Comparison of ENCODE assay signal across 17 cellular contexts in the genomic region with DNA sequence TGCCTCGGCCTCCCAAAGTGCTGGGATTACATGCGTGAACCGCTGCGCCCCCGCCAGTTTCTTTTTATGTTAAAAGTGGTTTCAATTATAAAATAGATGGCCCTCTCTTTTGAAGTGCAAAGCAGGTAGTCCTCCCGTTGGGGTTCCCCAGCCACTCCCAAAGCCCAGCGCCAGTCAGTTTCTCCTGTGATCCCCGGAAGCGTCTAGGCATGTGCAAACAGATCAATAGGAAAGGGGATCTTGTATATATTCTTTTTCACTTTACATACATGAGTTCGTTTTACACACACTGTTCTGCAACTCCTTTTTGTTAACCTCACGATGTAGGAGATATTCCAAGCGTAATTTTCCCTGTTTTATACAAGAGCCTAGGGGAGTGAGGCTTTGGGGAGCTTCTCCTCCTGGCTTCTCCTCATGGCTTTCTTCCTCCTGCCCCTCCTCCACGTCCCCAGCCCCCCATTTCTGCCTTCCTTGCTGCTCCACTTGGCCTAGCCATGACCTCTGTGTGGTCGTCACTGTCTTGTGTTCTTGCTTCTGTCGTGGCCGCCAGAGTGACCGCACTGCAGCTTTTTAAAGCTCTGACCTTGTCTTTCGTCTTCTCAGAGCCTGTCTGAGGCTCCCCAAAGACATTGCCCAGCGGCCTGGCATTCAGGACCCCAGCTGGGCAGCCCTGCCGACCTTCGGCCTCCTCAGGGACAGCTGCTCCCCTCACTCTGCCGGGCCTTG. TPM values are rescaled to one million over a fixed set of nuclear protein-coding genes. Genes with fewer than 3 reads are reported as not detected.
"Had no signal": no experiment of that assay in that cellular context is flagged by ENCODE, and none has a peak within 500 bp of the region (broad histone marks: within the 10 kb centered on the region; RNA-seq: fewer than 3 reads in every experiment).

No MANE protein-coding gene starts in this region.

- H3K36me3 ChIP-seq: heart right ventricle, prostate gland, upper lobe of right lung had no signal

- H3K27ac Mint-ChIP-seq: activated CD4-positive, alpha-beta memory T cell treated with anti-CD3 and anti-CD28 coated beads, Interleukin-2, amount 10 ng/mL, durations not matched to agents 7 days and 5 days; activated naive CD8-positive, alpha-beta T cell treated with anti-CD3 and anti-CD28 coated beads, Interleukin-2, amount 10 ng/mL, durations not matched to agents 7 days and 5 days; activated T-cell treated with anti-CD3 and anti-CD28 coated beads, Interleukin-2, amount 50 U/mL, for 72 hours; T-helper 2 cell treated with Interferon-gamma antibody and Interleukin-4, amounts not matched to agents 5 μg/mL and 100 μg/mL, for 36 hours had no signal

- H3K27ac ChIP-seq: coronary artery, prostate gland, upper lobe of right lung had no signal

- DNase-seq: activated CD4-positive, alpha-beta memory T cell treated with anti-CD3 and anti-CD28 coated beads, Interleukin-2, amount 10 ng/mL, durations not matched to agents 7 days and 5 days; activated gamma-delta T cell treated with Interleukin-2 at 50 U/mL for 16 hours; activated naive CD8-positive, alpha-beta T cell treated with anti-CD3 and anti-CD28 coated beads, Interleukin-2, amount 10 ng/mL, durations not matched to agents 7 days and 5 days; central memory CD4-positive, alpha-beta T cell; effector CD4-positive, alpha-beta T cell; foreskin melanocyte; kidney; stimulated activated CD4-positive, alpha-beta T cell treated with anti-CD3 and anti-CD28 coated beads, Interleukin-12 subunit alpha, Interleukin-12 subunit beta, amount 100 ng/mL, for 4 hours; stimulated activated naive CD4-positive, alpha-beta T cell treated with Interleukin-2 at 50 U/mL for 16 hours; SW 1271; upper lobe of right lung had no signal

- H3K36me3 Mint-ChIP-seq: activated naive CD8-positive, alpha-beta T cell treated with anti-CD3 and anti-CD28 coated beads, Interleukin-2, amount 10 ng/mL, durations not matched to agents 7 days and 5 days had no signal

- H3K4me1 ChIP-seq: prostate gland had no signal

- H3K4me1 Mint-ChIP-seq: activated CD4-positive, alpha-beta memory T cell treated with anti-CD3 and anti-CD28 coated beads, Interleukin-2, amount 10 ng/mL, durations not matched to agents 7 days and 5 days had no signal

- ATAC-seq: activated T-cell treated with anti-CD3 and anti-CD28 coated beads, Interleukin-2, amount 50 U/mL, for 72 hours had no signal

- H3K9me3 Mint-ChIP-seq: activated CD4-positive, alpha-beta memory T cell treated with anti-CD3 and anti-CD28 coated beads, Interleukin-2, amount 10 ng/mL, durations not matched to agents 7 days and 5 days; activated naive CD8-positive, alpha-beta T cell treated with anti-CD3 and anti-CD28 coated beads, Interleukin-2, amount 10 ng/mL, durations not matched to agents 7 days and 5 days; activated T-cell treated with anti-CD3 and anti-CD28 coated beads, Interleukin-2, amount 50 U/mL, for 72 hours; T-helper 2 cell treated with Interferon-gamma antibody and Interleukin-4, amounts not matched to agents 5 μg/mL and 100 μg/mL, for 36 hours had no signal

- FAIRE-seq: kidney had no signal

- H3K9me3 ChIP-seq: heart right ventricle, prostate gland, upper lobe of right lung had no signal

- H3K4me3 Mint-ChIP-seq: activated CD4-positive, alpha-beta memory T cell treated with anti-CD3 and anti-CD28 coated beads, Interleukin-2, amount 10 ng/mL, durations not matched to agents 7 days and 5 days; activated naive CD8-positive, alpha-beta T cell treated with anti-CD3 and anti-CD28 coated beads, Interleukin-2, amount 10 ng/mL, durations not matched to agents 7 days and 5 days; activated T-cell treated with anti-CD3 and anti-CD28 coated beads, Interleukin-2, amount 50 U/mL, for 72 hours; T-helper 2 cell treated with Interferon-gamma antibody and Interleukin-4, amounts not matched to agents 5 μg/mL and 100 μg/mL, for 36 hours had no signal

- H3K4me3 ChIP-seq: prostate gland, upper lobe of right lung had no signal

RNA-seq across cellular contexts. Expression of a gene that starts 16.1 kb away (rescaled TPM):
- total RNA-seq: activated CD4-positive, alpha-beta memory T cell treated with anti-CD3 and anti-CD28 coated beads, Interleukin-2, amount 10 ng/mL, durations not matched to agents 7 days and 5 days; activated naive CD8-positive, alpha-beta T cell treated with anti-CD3 and anti-CD28 coated beads, Interleukin-2, amount 10 ng/mL, durations not matched to agents 7 days and 5 days; activated T-cell treated with anti-CD3 and anti-CD28 coated beads, Interleukin-2, amount 50 U/mL, for 72 hours; kidney; mesenteric fat pad; upper lobe of right lung had no signal
